12 cellular contexts compared by ENCODE assay signal in the genomic region with DNA sequence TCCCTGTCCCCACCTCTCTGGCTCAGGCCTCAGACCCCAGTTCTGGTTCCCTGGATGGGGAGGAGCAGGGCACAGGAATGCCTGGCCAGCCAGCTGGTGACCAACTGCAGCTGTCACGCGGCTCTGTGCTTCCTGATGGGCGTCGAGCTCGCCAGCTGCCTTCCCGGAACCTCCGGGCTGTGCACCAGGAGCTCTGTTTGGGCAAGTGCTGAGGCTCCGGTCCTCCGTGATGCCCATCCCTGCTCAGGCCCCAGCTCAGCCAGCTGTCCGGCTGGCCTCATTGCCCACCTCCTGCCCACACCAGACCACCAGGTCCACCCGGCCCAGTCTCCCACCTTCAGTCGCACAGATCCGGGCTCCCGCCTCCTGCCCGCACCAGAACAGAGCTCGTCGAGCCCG. TPM values are rescaled to one million over a fixed set of nuclear protein-coding genes. Genes with fewer than 3 reads are reported as not detected.
DNase-seq lines count a peak whose midpoint lies in the region; ATAC-seq and TF ChIP-seq lines count a peak whose summit lies in the region.
"Had no signal": no experiment of that assay in that cellular context is flagged by ENCODE, and none has a peak within 500 bp of the region (broad histone marks: within the 10 kb centered on the region; RNA-seq: fewer than 3 reads in every experiment).

No MANE protein-coding gene starts in this region.

- H3K27ac Mint-ChIP-seq in neural progenitor cell, result no peak overlapping the region

- peaks cover 25% of the 10 kb centered on the region for H3K4me1 Mint-ChIP-seq in neural progenitor cell

- peaks cover 47% of the 10 kb centered on the region for H4K20me1 ChIP-seq in neural progenitor cell (ENCODE audit: low read depth)

- H3K4me3 ChIP-seq in AG04450 (ENCODE audit: low read depth, low read length) (no peak overlapping the region), adipocyte (ENCODE audit: low read length) (peak overlapping the region; percentile 86), ovary (no peak overlapping the region), neural progenitor cell (no peak overlapping the region)
- H3K4me3 ChIP-seq: pancreas had no signal

- H3K27me3 ChIP-seq in AG04450 (ENCODE audit: control insufficient read depth, insufficient read depth, low read length) (no peaks in the 10 kb centered on the region), adipocyte (replicated peaks; ENCODE audit: control insufficient read depth, insufficient read depth, low read length) (no peaks in the 10 kb centered on the region), ovary (no peaks in the 10 kb centered on the region), neural progenitor cell (no peaks in the 10 kb centered on the region)
- H3K27me3 ChIP-seq: pancreas had no signal

- no peaks in the 10 kb centered on the region for H3K9me3 ChIP-seq in AG04450 (ENCODE audit: control insufficient read depth, insufficient read depth, low read length)
- H3K9me3 ChIP-seq in adipocyte (ENCODE audit: control insufficient read depth, low read length), result no peaks in the 10 kb centered on the region
- H3K9me3 ChIP-seq in ovary, result no peaks in the 10 kb centered on the region
- no peaks in the 10 kb centered on the region for H3K9me3 ChIP-seq in neural progenitor cell (ENCODE audit: low read depth)
- H3K9me3 ChIP-seq: pancreas had no signal

- H3K27me3 Mint-ChIP-seq in neural progenitor cell (ENCODE audit: insufficient read depth, low read depth), result peaks cover 12% of the 10 kb centered on the region
- H3K27me3 Mint-ChIP-seq: CD4-positive, CD25-positive, alpha-beta regulatory T cell had no signal

- H3K36me3 ChIP-seq in adipocyte (ENCODE audit: control insufficient read depth, insufficient read depth, low read length, severe bottlenecking), result peaks cover 10% of the 10 kb centered on the region
- no peaks in the 10 kb centered on the region for H3K36me3 ChIP-seq in ovary
- H3K36me3 ChIP-seq in neural progenitor cell, result no peaks in the 10 kb centered on the region

- no peak overlapping the region for H2AFZ ChIP-seq in neural progenitor cell (replicated peaks)

- no peak overlapping the region for H3K4me3 Mint-ChIP-seq in neural progenitor cell

- H3K79me2 ChIP-seq in neural progenitor cell (ENCODE audit: low read depth), result peaks cover 45% of the 10 kb centered on the region

- intact Hi-C loops in cardiac septum (cut with DNase I), result loop anchor here (5.0 kb wide), 2 partner anchors 129 to 214 kb away; no protein-coding TSS in a partner anchor
- intact Hi-C loops in ovary (cut with DNase I), result loop anchor here in 1 of 4 donors (10.0 kb wide), 1 partner anchor 224 kb away; a partner anchor contains a TSS

- no peaks in the 10 kb centered on the region for H3K9me3 Mint-ChIP-seq in neural progenitor cell
- H3K9me3 Mint-ChIP-seq: CD4-positive, CD25-positive, alpha-beta regulatory T cell had no signal

- DNase-seq in AG04450 (ENCODE audit: low read depth, low spot score) (no peak), adipocyte (ENCODE audit: low read depth) (no peak), cardiac septum (ENCODE audit: low spot score) (peak; percentile 92), ovary (peak in 1 of 5 donors; percentile 24), NCI-H2029 (lab: John Stamatoyannopoulos, UW) (no peak), neural progenitor cell (ENCODE audit: low spot score) (no peak)
- DNase-seq in stimulated activated CD4-positive, alpha-beta T cell treated with anti-CD3 and anti-CD28 coated beads, Interleukin-12 subunit alpha, Interleukin-12 subunit beta, amount 100 ng/mL, for 4 hours, result no peak
- DNase-seq: CD4-positive, CD25-positive, alpha-beta regulatory T cell; NCI-H146; pancreas; stimulated activated naive CD4-positive, alpha-beta T cell had no signal

- H3K4me1 ChIP-seq in adipocyte (ENCODE audit: control insufficient read depth, insufficient read depth, low read length) (peaks cover 74% of the 10 kb centered on the region), ovary (ENCODE audit: insufficient read depth) (peaks cover 25% of the 10 kb centered on the region), neural progenitor cell (peaks cover 10% of the 10 kb centered on the region)

- 77 to 87% (median 78%) methylated on average over 18 of the region's 18 CpGs for WGBS in ovary, 3 donors

- peaks cover 23% of the 10 kb centered on the region for H3K36me3 Mint-ChIP-seq in neural progenitor cell

- no peak for ATAC-seq in HG03159 (IDR thresholded peaks at IDR 0.05; ENCODE audit: unreplicated experiment)

- POLR2A ChIA-PET in AG04450 (lab: Yijun Ruan, JAX), result interaction anchor here (0.6 to 11.1 kb wide), 4 partner anchors 14 to 80 kb away, joined by 3 to 218 read pairs (median 4); a partner anchor contains a TSS

- CTCF ChIA-PET in AG04450 (lab: Charles Lee), result interaction anchor here (1.0 to 10.3 kb wide), 3 partner anchors 10 to 12 kb away, joined by 3 to 103 read pairs (median 15); no protein-coding TSS in a partner anchor

- peak overlapping the region; percentile 80 for H3K9ac ChIP-seq in adipocyte (ENCODE audit: low read length)
- no peak overlapping the region for H3K9ac ChIP-seq in neural progenitor cell

- H3K4me2 ChIP-seq in neural progenitor cell, result no peak overlapping the region

- TF ChIP-seq POLR2A in ovary (IDR thresholded peaks at IDR 0.05), result no peak

- TF ChIP-seq EP300 in ovary (IDR thresholded peaks at IDR 0.05), result no peak

- peaks cover 14% of the 10 kb centered on the region for H3F3A ChIP-seq in neural progenitor cell (ENCODE audit: low read depth)

- peak overlapping the region; percentile 75 for H3K27ac ChIP-seq in AG04450 (ENCODE audit: low read depth, low read length)
- H3K27ac ChIP-seq in ovary, result peak overlapping the region; percentile 46 to 53
- H3K27ac ChIP-seq in neural progenitor cell, result no peak overlapping the region

- TF ChIP-seq CTCF in AG04450 (IDR thresholded peaks at IDR 0.05; ENCODE audit: low read depth, low read length) (no peak), ovary (IDR thresholded peaks at IDR 0.05) (no peak), neural progenitor cell (IDR thresholded peaks at IDR 0.05) (no peak)

RNA-seq across cellular contexts. Expression of a gene that starts 4.8 kb away (rescaled TPM):
- polyA plus RNA-seq in AG04450 (2011; rRNA removed), result 23.8 and 24.2 TPM in 2 replicates
- polyA minus RNA-seq in AG04450 (2011; rRNA and poly(A)+ RNA removed), result 17.8 and 18.2 TPM in 2 replicates
- 24.8 TPM for total RNA-seq in cardiac septum
- 10 to 100 TPM; 10.9 to 31.4 (median 22.9) TPM for total RNA-seq in ovary
- 10 to 100 TPM in 1 of 2 donors, 1 to 10 TPM in 1; 9.7 to 25.9 TPM for polyA plus RNA-seq in ovary
- 9.9 and 21.1 TPM in 2 replicates for total RNA-seq in neural progenitor cell (ENCODE audit: low replicate concordance)

RNA-seq across cellular contexts. Expression of a gene that starts 16.7 kb away (rescaled TPM):
- polyA plus RNA-seq in AG04450 (2011; rRNA removed) (9,160 and 11,356 TPM in 2 replicates), ovary (1,000 to 10,000 TPM; 1,086 to 1,247 TPM)
- polyA minus RNA-seq in AG04450 (2011; rRNA and poly(A)+ RNA removed), result 15,456 and 19,888 TPM in 2 replicates
- total RNA-seq in cardiac septum (4,827 TPM), ovary (1,000 to 10,000 TPM in 5 of 7 donors, 100 to 1,000 TPM in 2; 661 to 1,442 (median 1,249) TPM), neural progenitor cell (ENCODE audit: low replicate concordance) (3,866 and 6,177 TPM in 2 replicates)

RNA-seq across cellular contexts. Expression of a gene that starts 17.0 kb away (rescaled TPM):
- polyA plus RNA-seq in AG04450 (2011; rRNA removed) (35.7 and 41.3 TPM in 2 replicates), ovary (10 to 100 TPM; 11.6 to 31.2 TPM)
- 31.7 and 43.9 TPM in 2 replicates for polyA minus RNA-seq in AG04450 (2011; rRNA and poly(A)+ RNA removed)
- total RNA-seq in cardiac septum (18.5 TPM), ovary (10 to 100 TPM; 11.6 to 46.9 (median 24.5) TPM), neural progenitor cell (ENCODE audit: low replicate concordance) (43.8 and 47.8 TPM in 2 replicates)

RNA-seq across cellular contexts. Expression of a gene that starts 56.1 kb away (rescaled TPM):
- polyA plus RNA-seq in AG04450 (2011; rRNA removed), result 86.3 and 119 TPM in 2 replicates
- polyA minus RNA-seq in AG04450 (2011; rRNA and poly(A)+ RNA removed), result 235 and 284 TPM in 2 replicates
- total RNA-seq in cardiac septum, result 186 TPM
- 100 to 1,000 TPM; 137 to 297 (median 227) TPM for total RNA-seq in ovary
- 100 to 1,000 TPM; 118 to 177 TPM for polyA plus RNA-seq in ovary
- total RNA-seq in neural progenitor cell (ENCODE audit: low replicate concordance), result 381 and 412 TPM in 2 replicates

RNA-seq across cellular contexts. Expression of a gene that starts 57.2 kb away (rescaled TPM):
- polyA plus RNA-seq in AG04450 (2011; rRNA removed) (36.1 and 38.4 TPM in 2 replicates), ovary (10 to 100 TPM in 1 of 2 donors, 1 to 10 TPM in 1; 8.8 to 19.4 TPM)
- 55.6 and 63.1 TPM in 2 replicates for polyA minus RNA-seq in AG04450 (2011; rRNA and poly(A)+ RNA removed)
- total RNA-seq in cardiac septum (12.0 TPM), ovary (10 to 100 TPM; 11.5 to 19.5 (median 16.4) TPM), neural progenitor cell (ENCODE audit: low replicate concordance) (113 and 120 TPM in 2 replicates)
